24 cellular contexts compared by ENCODE assay signal in genomic region chr10:132742837-132743194, GRCh38. TPM values are rescaled to one million over a fixed set of nuclear protein-coding genes. Genes with fewer than 3 reads are reported as not detected.
DNase-seq lines count a peak whose midpoint lies in the region; ATAC-seq and TF ChIP-seq lines count a peak whose summit lies in the region.
"Had no signal": no experiment of that assay in that cellular context is flagged by ENCODE, and none has a peak within 500 bp of the region (broad histone marks: within the 10 kb centered on the region; RNA-seq: fewer than 3 reads in every experiment).

No MANE protein-coding gene starts in this region.

- POLR2A ChIA-PET in WTC11 (lab: Charles Lee), result no interaction called here

- no peak overlapping the region for H3K27ac ChIP-seq in endodermal cell (ENCODE audit: low read depth, low read length)
- H3K27ac ChIP-seq in neural progenitor cell, result no peak overlapping the region
- H3K27ac ChIP-seq: GM23248, HL-60, KMS-11 had no signal

- H2AFZ ChIP-seq in neural progenitor cell (replicated peaks), result no peak overlapping the region
- H2AFZ ChIP-seq: GM23248 had no signal

- no peaks in the 10 kb centered on the region for H3K27me3 ChIP-seq in endodermal cell (ENCODE audit: control insufficient read depth, insufficient read depth, low read length, poor library complexity, severe bottlenecking)
- H3K27me3 ChIP-seq in neural progenitor cell, result peaks cover 69% of the 10 kb centered on the region

- CTCF ChIA-PET in WTC11 (lab: Charles Lee), result interaction anchor here (0.9 kb wide), 1 partner anchor 108 kb away, joined by 3 read pairs; no protein-coding TSS in a partner anchor

- no peaks in the 10 kb centered on the region for H3K9me3 Mint-ChIP-seq in WTC11
- no peaks in the 10 kb centered on the region for H3K9me3 Mint-ChIP-seq in endodermal cell
- H3K9me3 Mint-ChIP-seq in neural progenitor cell, result peaks cover 2% of the 10 kb centered on the region
- H3K9me3 Mint-ChIP-seq: CD14-positive monocyte, HFFc6 had no signal

- H3F3A ChIP-seq in neural progenitor cell (ENCODE audit: low read depth), result peaks cover 30% of the 10 kb centered on the region

- ATAC-seq in WTC11 (no peak), GM21576 (IDR thresholded peaks at IDR 0.05; ENCODE audit: unreplicated experiment) (no peak), GM21447 (IDR thresholded peaks at IDR 0.05; ENCODE audit: unreplicated experiment) (no peak), GM21515 (IDR thresholded peaks at IDR 0.05; ENCODE audit: unreplicated experiment) (no peak)
- ATAC-seq: Panc1 had no signal

- H3K27me3 Mint-ChIP-seq in WTC11 (ENCODE audit: low read depth) (no peaks in the 10 kb centered on the region), endodermal cell (ENCODE audit: insufficient read depth) (no peaks in the 10 kb centered on the region), neural progenitor cell (ENCODE audit: insufficient read depth, low read depth) (peaks cover 43% of the 10 kb centered on the region)

- H3K4me2 ChIP-seq in neural progenitor cell, result peak overlapping the region; percentile 51
- H3K4me2 ChIP-seq: KMS-11 had no signal

- H3K36me3 Mint-ChIP-seq in WTC11, result no peaks in the 10 kb centered on the region
- no peaks in the 10 kb centered on the region for H3K36me3 Mint-ChIP-seq in endodermal cell (ENCODE audit: low read depth)
- H3K36me3 Mint-ChIP-seq in neural progenitor cell, result no peaks in the 10 kb centered on the region

- H4K20me1 ChIP-seq in neural progenitor cell (ENCODE audit: low read depth), result peaks cover 85% of the 10 kb centered on the region

- no peaks in the 10 kb centered on the region for H3K9me3 ChIP-seq in endodermal cell (ENCODE audit: control insufficient read depth, low read length)
- no peaks in the 10 kb centered on the region for H3K9me3 ChIP-seq in neural progenitor cell (ENCODE audit: low read depth)

- no peak for TF ChIP-seq CTCF in WTC11 (IDR thresholded peaks at IDR 0.05)
- TF ChIP-seq CTCF in endodermal cell (conservative IDR thresholded peaks at IDR 0.05), result no peak
- no peak for TF ChIP-seq CTCF in neural progenitor cell (IDR thresholded peaks at IDR 0.05)

- H3K4me1 Mint-ChIP-seq in WTC11 (peaks cover 19% of the 10 kb centered on the region), endodermal cell (peaks cover 18% of the 10 kb centered on the region), neural progenitor cell (peaks cover 35% of the 10 kb centered on the region)
- H3K4me1 Mint-ChIP-seq: CD14-positive monocyte had no signal

- peak overlapping the region; percentile 65; the same call in 1 of the 2 replicates for H3K27ac Mint-ChIP-seq in WTC11
- H3K27ac Mint-ChIP-seq in endodermal cell, result peak overlapping the region; percentile 25
- no peak overlapping the region for H3K27ac Mint-ChIP-seq in neural progenitor cell
- H3K27ac Mint-ChIP-seq: CD14-positive monocyte, HFFc6 had no signal

- H3K4me1 ChIP-seq in endodermal cell (ENCODE audit: control insufficient read depth, insufficient read depth, low read length) (peaks cover 10% of the 10 kb centered on the region), neural progenitor cell (peaks cover 29% of the 10 kb centered on the region)

- WGBS in endodermal cell (ENCODE audit: insufficient coverage in 1 of 2, insufficient read length in 1 of 2), 2 experiments, result 47 to 77% methylated on average over 5 to 11 of the region's 12 CpGs

- H3K9ac ChIP-seq in endodermal cell (ENCODE audit: extremely low read depth, low read length, poor library complexity, severe bottlenecking), result no peak overlapping the region
- no peak overlapping the region for H3K9ac ChIP-seq in neural progenitor cell
- H3K9ac ChIP-seq: GM23248, KMS-11 had no signal

- no peaks in the 10 kb centered on the region for H3K79me2 ChIP-seq in neural progenitor cell (ENCODE audit: low read depth)

- H3K4me3 Mint-ChIP-seq in WTC11 (no peak overlapping the region), endodermal cell (no peak overlapping the region), neural progenitor cell (peak overlapping the region; percentile 38)
- H3K4me3 Mint-ChIP-seq: CD14-positive monocyte, HFFc6 had no signal

- H3K4me3 ChIP-seq in endodermal cell (ENCODE audit: low read length) (no peak overlapping the region), neural progenitor cell (peak overlapping the region; percentile 9)
- H3K4me3 ChIP-seq: GM23248 had no signal

- peak; percentile 43 for DNase-seq in ELF-1 (ENCODE audit: low read depth, low spot score)
- no peak for DNase-seq in WTC11 (ENCODE audit: low spot score)
- DNase-seq in endodermal cell, result no peak
- peak; percentile 79 for DNase-seq in neural progenitor cell (ENCODE audit: low spot score)
- no peak for DNase-seq in H4 (ENCODE audit: low spot score)
- DNase-seq: 8988T, DMS79, NCI-H1417, NCI-H187, NCI-H2107, NCI-H345, NCI-H526 treated with DMSO at 0.1 percent for 48 hours had no signal

- no peaks in the 10 kb centered on the region for H3K36me3 ChIP-seq in endodermal cell (ENCODE audit: control insufficient read depth, insufficient read depth, low read length)
- no peaks in the 10 kb centered on the region for H3K36me3 ChIP-seq in neural progenitor cell

TF ChIP-seq in WTC11, 78 proteins besides CTCF, POLR2A, EP300 and RAD21:
- TF ChIP-seq USF1 (CRISPR knock-in tag; IDR thresholded peaks at IDR 0.05), result no peak
- TF ChIP-seq IRF1 (CRISPR knock-in tag; IDR thresholded peaks at IDR 0.05), result no peak
- TF ChIP-seq FOXP4 (CRISPR knock-in tag; IDR thresholded peaks at IDR 0.05), result no peak
- TF ChIP-seq SMAD3 (CRISPR knock-in tag; IDR thresholded peaks at IDR 0.05; ENCODE audit: borderline replicate concordance), result no peak

RNA-seq across cellular contexts. Expression of gene NKX6-2, which starts 43.1 kb away (rescaled TPM):
- 0.11 to 0.21 TPM (median 0.15 TPM) in 3 replicates for total RNA-seq in WTC11 (2021)
- under 1 TPM in 1 of 2 donors, not detected in 1; 0.31 TPM for total RNA-seq in endodermal cell
- 0.43 TPM for polyA plus RNA-seq in endodermal cell (2013, experiment 1 of 2)
- polyA plus RNA-seq in endodermal cell (2013, experiment 2 of 2), result 0.37 TPM
- not detected in 2 replicates for total RNA-seq in neural progenitor cell (ENCODE audit: low replicate concordance)
- total RNA-seq in H4 (2014; rRNA removed; shearing (Covaris generic)), result not detected in 2 replicates
- total RNA-seq: GM23248, HFFc6, HT1080, SK-MEL-5 had no signal
- polyA plus RNA-seq: AG04450, CD14-positive monocyte had no signal

Comparison
In these comparisons a context has a peak if more than half of its experiments do, and no peak if none do; other contexts are left out.
1. DNase-seq: peak in ELF-1 (single experiment) and neural progenitor cell (single experiment); none in WTC11 (single experiment), endodermal cell (single experiment) and H4 (single experiment).